In genomic region chr12:111664510-111664909, GRCh38 we compare ENCODE assay signal across 17 cellular contexts.
"Had no signal": no experiment of that assay in that cellular context is flagged by ENCODE, and none has a peak within 500 bp of the region (broad histone marks: within the 10 kb centered on the region; RNA-seq: fewer than 3 reads in every experiment).

No MANE protein-coding gene starts in this region.

- DNase-seq: activated CD4-positive, alpha-beta memory T cell treated with anti-CD3 and anti-CD28 coated beads, Interleukin-2, amount 10 ng/mL, durations not matched to agents 7 days and 5 days; activated CD4-positive, alpha-beta T cell treated with anti-CD3 and anti-CD28 coated beads for 4 hours; activated gamma-delta T cell treated with Interleukin-2 at 50 U/mL for 16 hours; activated T-cell treated with anti-CD3 and anti-CD28 coated beads, Interleukin-2, amount 50 U/mL, for 72 hours; colonic mucosa; effector CD4-positive, alpha-beta T cell; foreskin keratinocyte; left cardiac atrium; lower lobe of right lung; midbrain; pancreas; stimulated activated CD4-positive, alpha-beta T cell treated with anti-CD3 and anti-CD28 coated beads, Interleukin-12 subunit alpha, Interleukin-12 subunit beta, amount 100 ng/mL, for 4 hours; stimulated activated CD4-positive, alpha-beta T cell treated with anti-CD3 and anti-CD28 coated beads, Interleukin-2, amount 100 ng/mL, for 24 hours; T-helper 2 cell; tibial artery; uterus had no signal

- H3K9me3 ChIP-seq: colonic mucosa, lower lobe of right lung, pancreas, tibial artery, uterus had no signal

- H3K4me3 ChIP-seq: cardiac muscle cell, colonic mucosa, lower lobe of right lung, pancreas, tibial artery, uterus had no signal

- ATAC-seq: activated T-cell treated with anti-CD3 and anti-CD28 coated beads, Interleukin-2, amount 50 U/mL, for 72 hours; foreskin keratinocyte; left cardiac atrium; lower lobe of right lung; pancreas had no signal

- FAIRE-seq: pancreas had no signal

- H3K36me3 ChIP-seq: uterus had no signal

- H3K27me3 ChIP-seq: colonic mucosa, foreskin keratinocyte, pancreas, tibial artery, uterus had no signal

- H3K27ac ChIP-seq: cardiac muscle cell, colonic mucosa, foreskin keratinocyte, lower lobe of right lung, pancreas, uterus had no signal

- H3K4me1 ChIP-seq: colonic mucosa, foreskin keratinocyte, lower lobe of right lung, pancreas, uterus had no signal
